Comparison of ENCODE assay signal across 8 cellular contexts in genomic region chr12:27710592-27711311, GRCh38. TPM values are rescaled to one million over a fixed set of nuclear protein-coding genes. Genes with fewer than 3 reads are reported as not detected.
DNase-seq lines count a peak whose midpoint lies in the region; ATAC-seq, FAIRE-seq and TF ChIP-seq lines count a peak whose summit lies in the region.

Gene MRPS35, plus strand, starts transcription at chr12:27710832. Its CDS starts 12 bp downstream, at chr12:27710844.

- H3K9ac ChIP-seq in OCI-LY1 (ENCODE audit: low read length), result peak within 1 kb of the TSS; percentile 85

- peaks cover 2% of the 10 kb centered on the region for H3K27me3 Mint-ChIP-seq in endothelial cell (ENCODE audit: unreplicated experiment)

- H4K20me1 ChIP-seq in OCI-LY1 (ENCODE audit: insufficient read depth, low read length), result no peaks in the 10 kb centered on the region

- peaks cover 33% of the 10 kb centered on the region for H3K79me2 ChIP-seq in OCI-LY1 (ENCODE audit: insufficient read depth, low read length)

- ATAC-seq in GM21390 (IDR thresholded peaks at IDR 0.05; ENCODE audit: unreplicated experiment), result peak; percentile 96

- peak within 1 kb of the TSS; percentile 97 for H3K4me2 ChIP-seq in OCI-LY1 (ENCODE audit: low read length)

- TF ChIP-seq CTCF in D721Med (IDR thresholded peaks at IDR 0.05; ENCODE audit: insufficient read depth, missing control alignments), result no peak
- no peak; the same call in 1 of the 2 replicates for TF ChIP-seq CTCF in OCI-LY1 (IDR thresholded peaks at IDR 0.05; ENCODE audit: low read length)
- TF ChIP-seq CTCF in endothelial cell (IDR thresholded peaks at IDR 0.05; ENCODE audit: unreplicated experiment), result no peak

- peak within 1 kb of the TSS; percentile 98 for H3K4me3 Mint-ChIP-seq in endothelial cell (ENCODE audit: unreplicated experiment)

- H3K9me3 ChIP-seq in OCI-LY1 (ENCODE audit: low read length) (no peaks in the 10 kb centered on the region), mononuclear cell (ENCODE audit: low read depth, low read length) (no peaks in the 10 kb centered on the region)

- peak within 1 kb of the TSS; percentile 97 for H3K4me3 ChIP-seq in OCI-LY1 (ENCODE audit: low read depth, low read length, poor library complexity, severe bottlenecking)
- H3K4me3 ChIP-seq in mononuclear cell (ENCODE audit: low read length), result peak within 1 kb of the TSS; percentile 75

- FAIRE-seq in D721Med (lab: Jason Lieb, UNC), result no peak

- H3K27me3 ChIP-seq in OCI-LY1 (ENCODE audit: insufficient read depth, low read length) (no peaks in the 10 kb centered on the region), mononuclear cell (ENCODE audit: insufficient read depth, low read length) (no peaks in the 10 kb centered on the region)

- H3K4me1 ChIP-seq in OCI-LY1 (ENCODE audit: insufficient read depth, low read length, severe bottlenecking) (peaks cover 17% of the 10 kb centered on the region), mononuclear cell (ENCODE audit: insufficient read depth, low read length) (peaks cover 29% of the 10 kb centered on the region)

- H3K9me3 Mint-ChIP-seq in endothelial cell (ENCODE audit: unreplicated experiment), result no peaks in the 10 kb centered on the region

- H3K4me1 Mint-ChIP-seq in endothelial cell (ENCODE audit: unreplicated experiment), result peaks cover 11% of the 10 kb centered on the region

- no peaks in the 10 kb centered on the region for H3F3A ChIP-seq in OCI-LY1 (ENCODE audit: insufficient read depth, low read length)

- H2AFZ ChIP-seq in OCI-LY1 (ENCODE audit: low read length), result peak within 1 kb of the TSS; percentile 92

- H3K27ac ChIP-seq in OCI-LY1 (ENCODE audit: low read depth, low read length, poor library complexity, severe bottlenecking), result peak within 1 kb of the TSS; percentile 35

- peak within 1 kb of the TSS; percentile 88 for H3K27ac Mint-ChIP-seq in endothelial cell (ENCODE audit: unreplicated experiment)

- peaks cover 11% of the 10 kb centered on the region for H3K36me3 Mint-ChIP-seq in endothelial cell (ENCODE audit: low read depth, unreplicated experiment)

- peaks cover 3% of the 10 kb centered on the region for H3K36me3 ChIP-seq in OCI-LY1 (ENCODE audit: insufficient read depth, low read length)

- no peaks in the 10 kb centered on the region for H3K9me2 ChIP-seq in OCI-LY1 (ENCODE audit: low read depth, low read length)

- DNase-seq in D721Med (ENCODE audit: insufficient read length, low spot score), result peak; percentile 20
- DNase-seq in HUDEP-2 (lab: John Stamatoyannopoulos, UW; ENCODE audit: unreplicated experiment in 76 of 76), result peak in 75 of 76 experiments; percentile 19 to 91 (median 79)
- DNase-seq in activated CD8-positive, alpha-beta memory T cell treated with anti-CD3 and anti-CD28 coated beads, Interleukin-2, amount 50 U/mL, for 48 hours, result peak; percentile 94
- DNase-seq in endothelial cell (ENCODE audit: low spot score), result peak; percentile 90
- peak; percentile 83 to 84 for DNase-seq in stimulated activated CD8-positive, alpha-beta memory T cell treated with anti-CD3 and anti-CD28 coated beads, Interleukin-2, amount 100 ng/mL, for 48 hours (ENCODE audit: low read depth in 2 of 2)

RNA-seq across cellular contexts. Expression of gene MRPS35, which starts in this region (rescaled TPM):
- total RNA-seq in endothelial cell (ENCODE audit: unreplicated experiment) (30.0 TPM), mononuclear cell (57.7 TPM)

Comparison
In these comparisons a context has a peak if more than half of its experiments do, and no peak if none do; other contexts are left out.
1. Peak in every context shown above with its lines: DNase-seq, ATAC-seq, H3K4me3 ChIP-seq and H3K27ac ChIP-seq.
2. DNase-seq: peak in every context shown above with its lines; median percentile 94 in activated CD8-positive, alpha-beta memory T cell treated with anti-CD3 and anti-CD28 coated beads, Interleukin-2, amount 50 U/mL, for 48 hours; 90 in endothelial cell; 84 in stimulated activated CD8-positive, alpha-beta memory T cell treated with anti-CD3 and anti-CD28 coated beads, Interleukin-2, amount 100 ng/mL, for 48 hours; 79 in HUDEP-2; 20 in D721Med.